22 cellular contexts compared by ENCODE assay signal in genomic region chr11:94773842-94774241, GRCh38.
"Had no signal": no experiment of that assay in that cellular context is flagged by ENCODE, and none has a peak within 500 bp of the region (broad histone marks: within the 10 kb centered on the region; RNA-seq: fewer than 3 reads in every experiment).

No MANE protein-coding gene starts in this region.

- H3K9me3 Mint-ChIP-seq: memory B cell; natural killer cell; stimulated activated memory B cell treated with anti-CD40 and anti-IgM and Interleukin-4, amounts not matched to agents 10 μg/mL and 1 μg/mL and 100 μg/mL, for 72 hours; stimulated activated naive CD8-positive, alpha-beta T cell treated with anti-CD3 and anti-CD28 coated beads, Interleukin-15, Interleukin-2, amounts not matched to agents 100 ng/mL and 50 ng/mL, for 24 hours had no signal

- H3K36me3 Mint-ChIP-seq: memory B cell; natural killer cell; stimulated activated memory B cell treated with anti-CD40 and anti-IgM and Interleukin-4, amounts not matched to agents 10 μg/mL and 1 μg/mL and 100 μg/mL, for 72 hours had no signal

- H3K4me1 Mint-ChIP-seq: memory B cell had no signal

- ATAC-seq: esophagus mucosa; left cardiac atrium; lower lobe of right lung; natural killer cell; right cardiac atrium; stimulated activated memory B cell treated with anti-CD40 and anti-IgM and Interleukin-4, amounts not matched to agents 10 μg/mL and 1 μg/mL and 100 μg/mL, for 72 hours had no signal

- H3K4me3 ChIP-seq: coronary artery, hepatocyte, left ventricle myocardium inferior, lower lobe of right lung, spleen, tibial nerve had no signal

- H3K36me3 ChIP-seq: left ventricle myocardium inferior, lower lobe of right lung, spleen, tibial nerve had no signal

- DNase-seq: effector CD4-positive, alpha-beta T cell; head of caudate nucleus; kidney; left cardiac atrium; left ventricle myocardium inferior; lower lobe of right lung; natural killer cell; posterior cingulate gyrus; right cardiac atrium; spleen; stimulated activated CD4-positive, alpha-beta T cell treated with anti-CD3 and anti-CD28 coated beads, Interleukin-15, amount 100 ng/mL, for 24 hours; stimulated activated CD4-positive, alpha-beta T cell treated with anti-CD3 and anti-CD28 coated beads, Interleukin-1b, Interleukin-23, amount 100 ng/mL, for 48 hours; stimulated activated CD4-positive, alpha-beta T cell treated with anti-CD3 and anti-CD28 coated beads, Interleukin-4, amount 100 ng/mL, for 24 hours had no signal

- H3K27ac ChIP-seq: coronary artery, hepatocyte, lower lobe of right lung, spleen had no signal

- H3K4me3 Mint-ChIP-seq: memory B cell; mesothelial cell of epicardium; natural killer cell; neural crest cell; stimulated activated memory B cell treated with anti-CD40 and anti-IgM and Interleukin-4, amounts not matched to agents 10 μg/mL and 1 μg/mL and 100 μg/mL, for 72 hours; stimulated activated naive CD8-positive, alpha-beta T cell treated with anti-CD3 and anti-CD28 coated beads, Interleukin-15, Interleukin-2, amounts not matched to agents 100 ng/mL and 50 ng/mL, for 24 hours had no signal

- H3K27ac Mint-ChIP-seq: memory B cell; mesothelial cell of epicardium; natural killer cell; stimulated activated memory B cell treated with anti-CD40 and anti-IgM and Interleukin-4, amounts not matched to agents 10 μg/mL and 1 μg/mL and 100 μg/mL, for 72 hours; stimulated activated naive CD8-positive, alpha-beta T cell treated with anti-CD3 and anti-CD28 coated beads, Interleukin-15, Interleukin-2, amounts not matched to agents 100 ng/mL and 50 ng/mL, for 24 hours had no signal

- H3K9me3 ChIP-seq: left ventricle myocardium inferior, lower lobe of right lung, spleen, tibial nerve had no signal

- H3K27me3 ChIP-seq: hepatocyte, tibial nerve had no signal
